20 cellular contexts compared by ENCODE assay signal in genomic region chr17:4301066-4301465, GRCh38. TPM values are rescaled to one million over a fixed set of nuclear protein-coding genes. Genes with fewer than 3 reads are reported as not detected.
DNase-seq lines count a peak whose midpoint lies in the region; ATAC-seq, FAIRE-seq and TF ChIP-seq lines count a peak whose summit lies in the region.
"Had no signal": no experiment of that assay in that cellular context is flagged by ENCODE, and none has a peak within 500 bp of the region (broad histone marks: within the 10 kb centered on the region; RNA-seq: fewer than 3 reads in every experiment).

No MANE protein-coding gene starts in this region.

- 97% methylated on average over 4 of the region's 5 CpGs for WGBS in K562 (ENCODE audit: insufficient coverage, low coverage, missing lambda C conversion rate)

- H3K9me1 ChIP-seq in K562 (ENCODE audit: control insufficient read depth, insufficient read depth, low read length), result no peaks in the 10 kb centered on the region

- H3K36me3 Mint-ChIP-seq in GM23338 (ENCODE audit: low read depth), result peaks cover 51% of the 10 kb centered on the region

- no peak overlapping the region for H3K4me2 ChIP-seq in GM23338
- no peak overlapping the region for H3K4me2 ChIP-seq in K562 (ENCODE audit: insufficient read depth, low read length)

- H2AFZ ChIP-seq in GM23338 (no peak overlapping the region), K562 (ENCODE audit: low read depth, low read length) (no peak overlapping the region)

- intact Hi-C loops in K562 (cut with micrococcal nuclease), result loop anchor here (5.0 kb wide), 1 partner anchor 84 kb away; no protein-coding TSS in a partner anchor
- intact Hi-C loops in left ventricle myocardium superior (cut with micrococcal nuclease), result no loop called here

- H3K27me3 Mint-ChIP-seq in GM23338 (ENCODE audit: insufficient read depth, low read depth, poor library complexity), result peaks cover 2% of the 10 kb centered on the region
- H3K27me3 Mint-ChIP-seq: CD8-positive, alpha-beta memory T cell had no signal

- H3K27me3 ChIP-seq in GM23338 (ENCODE audit: insufficient read depth) (no peaks in the 10 kb centered on the region), K562 (ENCODE audit: control insufficient read depth in 2 of 2, insufficient read depth in 2 of 2, low read length in 2 of 2) (no peaks in the 10 kb centered on the region), H7 (ENCODE audit: control insufficient read depth, insufficient read depth, low read length) (no peaks in the 10 kb centered on the region)

- TF ChIP-seq POLR2A in K562 (conservative IDR thresholded peaks at IDR 0.05), result no peak

- no peak for TF ChIP-seq EP300 in K562 (IDR thresholded peaks at IDR 0.05; ENCODE audit: low read length)

- CTCF ChIA-PET in K562 (lab: Yijun Ruan, JAX; ENCODE audit: low intra/inter-chr PET ratio), result no interaction called here

- BruUV-seq in K562 (replicated peaks; lab: Mats Ljungman, UMichigan), result no TSS peak

- H3K9me3 Mint-ChIP-seq in GM23338, result no peaks in the 10 kb centered on the region
- H3K9me3 Mint-ChIP-seq: CD8-positive, alpha-beta memory T cell had no signal

- no peak for ATAC-seq in GM23338
- no peak for ATAC-seq in K562
- peak; percentile 61 for ATAC-seq in left ventricle myocardium superior

- H3K4me1 ChIP-seq in GM23338 (ENCODE audit: insufficient read depth) (peaks cover 3% of the 10 kb centered on the region), K562 (replicated peaks in 1 of 2; ENCODE audit: control insufficient read depth in 2 of 2, insufficient read depth in 2 of 2, low read length in 2 of 2) (no peaks in the 10 kb centered on the region)

- H4K20me1 ChIP-seq in GM23338 (replicated peaks; ENCODE audit: insufficient read depth) (peaks cover 41% of the 10 kb centered on the region), K562 (replicated peaks; ENCODE audit: control insufficient read depth, insufficient read depth, low read length) (no peaks in the 10 kb centered on the region)

- H3K4me3 Mint-ChIP-seq in GM23338, result no peak overlapping the region
- H3K4me3 Mint-ChIP-seq: CD8-positive, alpha-beta memory T cell had no signal

- POLR2A ChIA-PET in K562 (lab: Yijun Ruan, JAX), result no interaction called here

- H3F3A ChIP-seq in GM23338 (replicated peaks; ENCODE audit: low read depth), result peaks cover 5% of the 10 kb centered on the region; the same call in 1 of the 2 replicates

- TF ChIP-seq CTCF in GM23338 (conservative IDR thresholded peaks at IDR 0.05; ENCODE audit: low read depth in 2 of 2), result no peak
- TF ChIP-seq CTCF in K562 (IDR thresholded peaks at IDR 0.05 in 2 of 3, conservative IDR thresholded peaks at IDR 0.05 in 1 of 3; ENCODE audit: insufficient read depth in 2 of 3, low read depth in 1 of 3, low read length in 3 of 3), result no peak

- H3K4me3 ChIP-seq in GM23338, result no peak overlapping the region
- no peak overlapping the region for H3K4me3 ChIP-seq in K562
- H3K4me3 ChIP-seq in H7 (ENCODE audit: insufficient read depth, low read depth, low read length), result no peak overlapping the region
- H3K4me3 ChIP-seq: thoracic aorta had no signal

- H3K27ac ChIP-seq in GM23338 (ENCODE audit: low read depth) (peak overlapping the region; percentile 20; the same call in 1 of the 2 replicates), K562 (ENCODE audit: extremely low read depth, low read depth, low read length) (no peak overlapping the region)
- H3K27ac ChIP-seq: HL-60, RWPE1 had no signal

- DNase-seq in GM23338 (ENCODE audit: low spot score), result no peak
- DNase-seq in K562 (ENCODE audit: extremely low read depth in 1 of 4, low spot score in 3 of 4), result no peak
- peak; percentile 55 for DNase-seq in left ventricle myocardium superior
- DNase-seq in putamen (ENCODE audit: low spot score), result peak; percentile 81
- no peak for DNase-seq in HK-2 (ENCODE audit: unreplicated experiment)
- no peak for DNase-seq in H7
- no peak for DNase-seq in GM03348 (ENCODE audit: low spot score)
- DNase-seq in AG20443 (ENCODE audit: low spot score), result no peak
- DNase-seq: activated CD4-positive, alpha-beta T cell treated with anti-CD3 and anti-CD28 coated beads for 4 hours; CD8-positive, alpha-beta memory T cell; cerebellar nuclear complex; DND-41; NCI-H1694; NCI-H446 treated with DMSO at 0.1 percent for 48 hours; retina had no signal

- H3K9me3 ChIP-seq in K562 (replicated peaks; ENCODE audit: control insufficient read depth, insufficient read depth, low read depth, low read length), result no peaks in the 10 kb centered on the region
- H3K9me3 ChIP-seq: thoracic aorta had no signal

- no peak for FAIRE-seq in K562 (lab: Jason Lieb, UNC)
- FAIRE-seq: GM18507, TTC549 had no signal

- no peaks in the 10 kb centered on the region for H3K9me2 ChIP-seq in GM23338 (ENCODE audit: insufficient read depth)

- H3K79me2 ChIP-seq in GM23338 (replicated peaks; ENCODE audit: insufficient read depth) (peaks cover 97% of the 10 kb centered on the region), K562 (ENCODE audit: control insufficient read depth, insufficient read depth, low read length) (peaks cover 22% of the 10 kb centered on the region)

- in situ Hi-C loops in K562 (cut with MboI), result no loop called here

- peaks cover 17% of the 10 kb centered on the region for H3K4me1 Mint-ChIP-seq in GM23338

- H3K9ac ChIP-seq in K562 (ENCODE audit: insufficient read depth in 1 of 2, low read depth in 2 of 2, low read length in 2 of 2), result no peak overlapping the region

- H3K27ac Mint-ChIP-seq in GM23338, result no peak overlapping the region

- TF ChIP-seq RAD21 in K562 (CRISPR knock-in tag; conservative IDR thresholded peaks at IDR 0.05 in 1 of 2, IDR thresholded peaks at IDR 0.05 in 1 of 2), result no peak

- H3K36me3 ChIP-seq in GM23338 (ENCODE audit: insufficient read depth) (peaks cover 18% of the 10 kb centered on the region; the same call in 1 of the 2 replicates), K562 (ENCODE audit: control insufficient read depth, insufficient read depth, low read length) (peaks cover 50% of the 10 kb centered on the region; the same call in 2 of the 3 replicates), H7 (replicated peaks; ENCODE audit: control insufficient read depth, insufficient read depth, low read length) (peaks cover 12% of the 10 kb centered on the region)

TF ChIP-seq in GM23338, 12 proteins besides CTCF, POLR2A, EP300 and RAD21 (continues in another document):
- no peak for TF ChIP-seq ZNF331 (CRISPR knock-in tag; IDR thresholded peaks at IDR 0.05; ENCODE audit: low read depth)
- TF ChIP-seq STAT1 (IDR thresholded peaks at IDR 0.05; ENCODE audit: unreplicated experiment), result no peak
- no peak for TF ChIP-seq POLR2AphosphoS5 (IDR thresholded peaks at IDR 0.05; ENCODE audit: low read depth)
- no peak for TF ChIP-seq EZH2 (IDR thresholded peaks at IDR 0.05; ENCODE audit: low read depth, unreplicated experiment)
- TF ChIP-seq EZH2phosphoT487 (IDR thresholded peaks at IDR 0.05; ENCODE audit: unreplicated experiment), result no peak

TF ChIP-seq in K562, 482 proteins besides CTCF, POLR2A, EP300 and RAD21:
- TF ChIP-seq TFE3 (CRISPR knock-in tag; IDR thresholded peaks at IDR 0.05), result peak; percentile 48
- no peak for TF ChIP-seq CREB1 (IDR thresholded peaks at IDR 0.05)
- no peak for TF ChIP-seq CREB1 (CRISPR knock-in tag; IDR thresholded peaks at IDR 0.05)
- TF ChIP-seq ZNF184 (CRISPR knock-in tag; IDR thresholded peaks at IDR 0.05), result no peak
- TF ChIP-seq BMI1 (IDR thresholded peaks at IDR 0.05; ENCODE audit: low read length), result no peak
- TF ChIP-seq ZSCAN29 (IDR thresholded peaks at IDR 0.05), result no peak
- no peak for TF ChIP-seq KLF6 (CRISPR knock-in tag; IDR thresholded peaks at IDR 0.05; ENCODE audit: borderline replicate concordance)

RNA-seq across cellular contexts. Expression of gene ANKFY1, which starts 37.3 kb away (rescaled TPM):
- total RNA-seq in GM23338 (2014; rRNA removed; shearing (Covaris generic)), result 44.4 and 55.2 TPM in 2 replicates
- polyA plus RNA-seq in GM23338 (2016; fragmentation: Nextera tagmentation; extraction: Ambion mirVana) (12.1 and 12.9 TPM in 2 replicates), K562 (2011; rRNA removed) (11.7 and 16.6 TPM in 2 replicates), K562 (2014; fragmentation: Illumina TruSeq; extraction: Trizol) (14.3 and 16.8 TPM in 2 replicates), K562 (2014; fragmentation: Nextera tagmentation; extraction: Ambion mirVana) (1 to 10 TPM; 4.3 to 4.6 TPM), K562 (2014; rRNA removed) (13.0 TPM in 2 replicates)
- 151 and 164 TPM in 2 replicates for total RNA-seq in K562 (2011; cell fraction: chromatin; rRNA removed; ENCODE audit: low replicate concordance)
- total RNA-seq in K562 (2011; cell fraction: nucleolus; rRNA removed), result 64.0 and 71.8 TPM in 2 replicates
- total RNA-seq in K562 (2011; cell fraction: nucleoplasm; rRNA removed), result 86.6 and 97.9 TPM in 2 replicates
- total RNA-seq in K562 (2014; rRNA removed) (9.4 and 10.7 TPM in 2 replicates), K562 (2014; rRNA removed; fragmentation: Illumina TruSeq; extraction: Trizol) (11.5 and 13.6 TPM in 2 replicates), K562 (2015; rRNA removed; fragmentation: Illumina TruSeq; extraction: Trizol) (12.2 and 12.7 TPM in 2 replicates), K562 (2021) (25.6 and 27.6 TPM in 2 replicates), left ventricle myocardium superior (24.4 TPM)
- 10.4 and 11.1 TPM in 2 replicates for polyA plus RNA-seq in K562 (2011; cell fraction: cytosol; rRNA removed)
- polyA plus RNA-seq in K562 (2011; cell fraction: nucleus; rRNA removed), result 97.6 and 134 TPM in 2 replicates
- 13.5 and 14.1 TPM in 2 replicates for polyA plus RNA-seq in K562 (2012)
- polyA minus RNA-seq in K562 (2011; rRNA and poly(A)+ RNA removed), result 35.5 and 36.9 TPM in 2 replicates
- polyA minus RNA-seq in K562 (2011; cell fraction: cytosol; rRNA and poly(A)+ RNA removed), result 28.7 and 28.9 TPM in 2 replicates
- polyA minus RNA-seq in K562 (2011; cell fraction: nucleus; rRNA and poly(A)+ RNA removed), result 34.3 and 60.0 TPM in 2 replicates
- 19.2 and 22.1 TPM in 2 replicates for total RNA-seq in H7 (2014; rRNA removed; shearing (Covaris generic))

Comparison
In these comparisons a context has a peak if more than half of its experiments do, and no peak if none do; other contexts are left out.
1. DNase-seq: peak in left ventricle myocardium superior (single experiment) and putamen (single experiment); none in GM23338 (single experiment), K562 (0 of 4), HK-2 (single experiment), H7 (single experiment), GM03348 (single experiment) and AG20443 (single experiment).